ENCODE assay signal across 21 cellular contexts in genomic region chr2:68206779-68207178, GRCh38. TPM values are rescaled to one million over a fixed set of nuclear protein-coding genes. Genes with fewer than 3 reads are reported as not detected.
DNase-seq lines count a peak whose midpoint lies in the region; ATAC-seq, FAIRE-seq and TF ChIP-seq lines count a peak whose summit lies in the region.
"Had no signal": no experiment of that assay in that cellular context is flagged by ENCODE, and none has a peak within 500 bp of the region (broad histone marks: within the 10 kb centered on the region; RNA-seq: fewer than 3 reads in every experiment).

No MANE protein-coding gene starts in this region.

- H3K4me1 ChIP-seq in OCI-LY7 (ENCODE audit: insufficient read depth, low read length, poor library complexity, severe bottlenecking) = peaks cover 67% of the 10 kb centered on the region
- H3K4me1 ChIP-seq in K562 (replicated peaks in 1 of 2; ENCODE audit: control insufficient read depth in 2 of 2, insufficient read depth in 2 of 2, low read length in 2 of 2) = peaks cover 8 to 14% of the 10 kb centered on the region in 2 experiments; a peak in 2 of 5 replicates
- no peaks in the 10 kb centered on the region for H3K4me1 ChIP-seq in mesendoderm (ENCODE audit: control insufficient read depth, low read depth, low read length)
- H3K4me1 ChIP-seq: A549 had no signal

- no peak overlapping the region for H2AFZ ChIP-seq in OCI-LY7 (ENCODE audit: low read length)
- no peak overlapping the region for H2AFZ ChIP-seq in K562 (ENCODE audit: low read depth, low read length)

- H3K36me3 ChIP-seq in OCI-LY7 (ENCODE audit: insufficient read depth, low read length) (peaks cover 43% of the 10 kb centered on the region), K562 (ENCODE audit: control insufficient read depth, insufficient read depth, low read length) (peaks cover 30% of the 10 kb centered on the region; the same call in 2 of the 3 replicates), mesendoderm (ENCODE audit: control insufficient read depth, insufficient read depth, low read length) (no peaks in the 10 kb centered on the region)
- H3K36me3 ChIP-seq: brain microvascular endothelial cell, left ventricle myocardium inferior, right lobe of liver had no signal

- H3K27ac Mint-ChIP-seq in activated CD4-positive, alpha-beta T cell treated with anti-CD3 and anti-CD28 coated beads, Interleukin-2, amount 10 ng/mL, durations not matched to agents 24 days and 14 days = peak overlapping the region; percentile 72
- H3K27ac Mint-ChIP-seq in stimulated activated effector memory CD8-positive, alpha-beta T cell treated with anti-CD3 and anti-CD28 coated beads, Interleukin-12 subunit alpha, Interleukin-12 subunit beta, amount 100 ng/mL, for 72 hours = peak overlapping the region; percentile 57

- H3K9me3 Mint-ChIP-seq in activated CD4-positive, alpha-beta T cell treated with anti-CD3 and anti-CD28 coated beads, Interleukin-2, amount 10 ng/mL, durations not matched to agents 24 days and 14 days = no peaks in the 10 kb centered on the region
- H3K9me3 Mint-ChIP-seq in stimulated activated effector memory CD8-positive, alpha-beta T cell treated with anti-CD3 and anti-CD28 coated beads, Interleukin-12 subunit alpha, Interleukin-12 subunit beta, amount 100 ng/mL, for 72 hours = no peaks in the 10 kb centered on the region

- no peak overlapping the region for H4K8ac ChIP-seq in mesendoderm (ENCODE audit: low read depth, low read length)

- no peak overlapping the region for H2AK5ac ChIP-seq in mesendoderm (ENCODE audit: low read length)

- DNase-seq in activated CD4-positive, alpha-beta T cell treated with anti-CD3 and anti-CD28 coated beads, Interleukin-2, amount 10 ng/mL, durations not matched to agents 24 days and 14 days = no peak
- no peak for DNase-seq in activated CD4-positive, alpha-beta T cell treated with anti-CD3 and anti-CD28 coated beads, Interleukin-2, amount 50 U/mL, for 1 hour
- DNase-seq in OCI-LY7 (ENCODE audit: low spot score) = no peak
- no peak for DNase-seq in K562 (ENCODE audit: extremely low read depth in 1 of 4, low spot score in 3 of 4)
- no peak for DNase-seq in stimulated activated effector memory CD8-positive, alpha-beta T cell treated with anti-CD3 and anti-CD28 coated beads, Interleukin-12 subunit alpha, Interleukin-12 subunit beta, amount 100 ng/mL, for 72 hours (ENCODE audit: low spot score in 2 of 2)
- DNase-seq in SHP77 (lab: John Stamatoyannopoulos, UW) = no peak
- DNase-seq in mesendoderm = no peak
- DNase-seq: activated CD4-positive, alpha-beta T cell treated with anti-CD3 and anti-CD28 coated beads for 48 hours; activated gamma-delta T cell; brain microvascular endothelial cell; Caco-2; GDM1; left ventricle myocardium inferior; NCI-H1048; right lobe of liver; stimulated activated CD4-positive, alpha-beta T cell treated with anti-CD3 and anti-CD28 coated beads, Interleukin-2, amount 100 ng/mL, for 48 hours had no signal

- H3K18ac ChIP-seq in mesendoderm (ENCODE audit: low read length) = no peak overlapping the region

- peak overlapping the region; percentile 47 for H3K4me3 Mint-ChIP-seq in activated CD4-positive, alpha-beta T cell treated with anti-CD3 and anti-CD28 coated beads, Interleukin-2, amount 10 ng/mL, durations not matched to agents 24 days and 14 days
- no peak overlapping the region for H3K4me3 Mint-ChIP-seq in stimulated activated effector memory CD8-positive, alpha-beta T cell treated with anti-CD3 and anti-CD28 coated beads, Interleukin-12 subunit alpha, Interleukin-12 subunit beta, amount 100 ng/mL, for 72 hours
- H3K4me3 Mint-ChIP-seq: neural crest cell had no signal

- no peak for TF ChIP-seq RAD21 in K562 (CRISPR knock-in tag; conservative IDR thresholded peaks at IDR 0.05 in 1 of 2, IDR thresholded peaks at IDR 0.05 in 1 of 2)

- H4K5ac ChIP-seq in mesendoderm (ENCODE audit: low read length) = no peak overlapping the region

- no peak for FAIRE-seq in K562 (lab: Jason Lieb, UNC)
- FAIRE-seq: A549, urothelium cell line had no signal

- H2BK15ac ChIP-seq in mesendoderm (replicated peaks; ENCODE audit: low read depth) = no peak overlapping the region

- no peaks in the 10 kb centered on the region; the same call in 1 of the 2 replicates for H4K20me1 ChIP-seq in OCI-LY7 (ENCODE audit: insufficient read depth, low read length)
- H4K20me1 ChIP-seq in K562 (replicated peaks; ENCODE audit: control insufficient read depth, insufficient read depth, low read length) = 0 out of 2 replicates have a peak, but pooled peaks cover 2% of the 10 kb centered on the region

- H3K79me1 ChIP-seq in mesendoderm (ENCODE audit: low read length) = peaks cover 10% of the 10 kb centered on the region

- H3K79me2 ChIP-seq in OCI-LY7 (ENCODE audit: insufficient read depth, low read depth, low read length) (peaks cover 98% of the 10 kb centered on the region), K562 (ENCODE audit: control insufficient read depth, insufficient read depth, low read length) (peaks cover 85% of the 10 kb centered on the region), mesendoderm (ENCODE audit: control insufficient read depth, insufficient read depth, low read length) (peaks cover 31% of the 10 kb centered on the region)

- H3K4me3 ChIP-seq in OCI-LY7 (ENCODE audit: low read depth, low read length, poor library complexity, severe bottlenecking) (no peak overlapping the region), K562 (no peak overlapping the region), mesendoderm (ENCODE audit: low read length) (no peak overlapping the region)
- H3K4me3 ChIP-seq: A549, left ventricle myocardium inferior, right lobe of liver, SK-N-MC had no signal

- POLR2A ChIA-PET in OCI-LY7 (lab: Charles Lee) (interaction anchor here (0.7 to 2.2 kb wide), 11 partner anchors 9 to 529 kb away, joined by 3 to 11 read pairs (median 4); no protein-coding TSS in a partner anchor), K562 (lab: Yijun Ruan, JAX) (interaction anchor here (0.6 to 1.3 kb wide), 3 partner anchors 12 to 38 kb away, joined by 3 read pairs; no protein-coding TSS in a partner anchor)

- intact Hi-C loops in activated CD4-positive, alpha-beta T cell treated with anti-CD3 and anti-CD28 coated beads, Interleukin-2, amount 10 ng/mL, durations not matched to agents 24 days and 14 days (cut with micrococcal nuclease) = loop anchor here (2.0 kb wide), 1 partner anchor 14 kb away; no protein-coding TSS in a partner anchor
- intact Hi-C loops in OCI-LY7 (cut with micrococcal nuclease; ENCODE audit: unreplicated experiment) = no loop called here
- intact Hi-C loops in K562 (cut with micrococcal nuclease) = no loop called here

- no peak overlapping the region for H3K56ac ChIP-seq in mesendoderm (ENCODE audit: low read length)

- H3K9me3 ChIP-seq in OCI-LY7 (ENCODE audit: low read length) = no peaks in the 10 kb centered on the region
- no peaks in the 10 kb centered on the region for H3K9me3 ChIP-seq in K562 (replicated peaks; ENCODE audit: control insufficient read depth, insufficient read depth, low read depth, low read length)
- H3K9me3 ChIP-seq: A549, Caco-2, left ventricle myocardium inferior, right lobe of liver had no signal

- peak overlapping the region; percentile 52 for H3K27ac ChIP-seq in OCI-LY7 (ENCODE audit: low read depth, low read length, poor library complexity, severe bottlenecking)
- no peak overlapping the region for H3K27ac ChIP-seq in K562 (ENCODE audit: extremely low read depth, low read depth, low read length)
- H3K27ac ChIP-seq in mesendoderm (ENCODE audit: low read depth, low read length) = no peak overlapping the region
- H3K27ac ChIP-seq: A549, brain microvascular endothelial cell, left ventricle myocardium inferior, right lobe of liver, SK-N-MC had no signal

- H3K9me2 ChIP-seq in OCI-LY7 (ENCODE audit: insufficient read depth, low read length) = no peaks in the 10 kb centered on the region

- no peak for TF ChIP-seq EP300 in K562 (IDR thresholded peaks at IDR 0.05; ENCODE audit: low read length)

- no peaks in the 10 kb centered on the region for H3K27me3 Mint-ChIP-seq in activated CD4-positive, alpha-beta T cell treated with anti-CD3 and anti-CD28 coated beads, Interleukin-2, amount 10 ng/mL, durations not matched to agents 24 days and 14 days

- ATAC-seq in K562 (peak; percentile 44), GM21447 (IDR thresholded peaks at IDR 0.05; ENCODE audit: unreplicated experiment) (no peak)
- ATAC-seq in stimulated activated effector memory CD8-positive, alpha-beta T cell treated with anti-CD3 and anti-CD28 coated beads, Interleukin-12 subunit alpha, Interleukin-12 subunit beta, amount 100 ng/mL, for 72 hours = no peak
- ATAC-seq: A549 had no signal

- peaks cover 20% of the 10 kb centered on the region for H3K36me3 Mint-ChIP-seq in activated CD4-positive, alpha-beta T cell treated with anti-CD3 and anti-CD28 coated beads, Interleukin-2, amount 10 ng/mL, durations not matched to agents 24 days and 14 days (ENCODE audit: low read depth)
- H3K36me3 Mint-ChIP-seq in stimulated activated effector memory CD8-positive, alpha-beta T cell treated with anti-CD3 and anti-CD28 coated beads, Interleukin-12 subunit alpha, Interleukin-12 subunit beta, amount 100 ng/mL, for 72 hours = peaks cover 71% of the 10 kb centered on the region

- H3K9ac ChIP-seq in K562 (ENCODE audit: insufficient read depth in 1 of 2, low read depth in 2 of 2, low read length in 2 of 2) (no peak overlapping the region), mesendoderm (ENCODE audit: low read length) (no peak overlapping the region)

- BruUV-seq in OCI-LY7 (replicated peaks; lab: Mats Ljungman, UMichigan) (no TSS peak), K562 (replicated peaks; lab: Mats Ljungman, UMichigan) (no TSS peak)

- no peak overlapping the region for H3K23ac ChIP-seq in mesendoderm (ENCODE audit: low read length)

- H2BK120ac ChIP-seq in mesendoderm (ENCODE audit: low read depth, low read length) = no peak overlapping the region

- no peak for TF ChIP-seq POLR2A in K562 (conservative IDR thresholded peaks at IDR 0.05)

- CTCF ChIA-PET in OCI-LY7 (lab: Charles Lee; ENCODE audit: unreplicated experiment) = no interaction called here
- CTCF ChIA-PET in K562 (lab: Yijun Ruan, JAX; ENCODE audit: low intra/inter-chr PET ratio) = no interaction called here

- in situ Hi-C loops in K562 (cut with MboI) = no loop called here

- no peak overlapping the region for H3K4ac ChIP-seq in mesendoderm (ENCODE audit: low read depth, low read length)

- TF ChIP-seq CTCF in OCI-LY7 (conservative IDR thresholded peaks at IDR 0.05; ENCODE audit: low read length) (no peak), K562 (IDR thresholded peaks at IDR 0.05 in 2 of 3, conservative IDR thresholded peaks at IDR 0.05 in 1 of 3; ENCODE audit: insufficient read depth in 2 of 3, low read depth in 1 of 3, low read length in 3 of 3) (no peak)

- H3K27me3 ChIP-seq in K562 (ENCODE audit: control insufficient read depth in 2 of 2, insufficient read depth in 2 of 2, low read length in 2 of 2) (no peaks in the 10 kb centered on the region), mesendoderm (ENCODE audit: insufficient read depth, low read length, poor library complexity) (no peaks in the 10 kb centered on the region)
- H3K27me3 ChIP-seq: brain microvascular endothelial cell, right lobe of liver had no signal

- H3K4me2 ChIP-seq in OCI-LY7 (ENCODE audit: low read length) (peak overlapping the region; percentile 40), K562 (ENCODE audit: insufficient read depth, low read length) (no peak overlapping the region), mesendoderm (ENCODE audit: low read length) (no peak overlapping the region)
- H3K4me2 ChIP-seq: A549 had no signal

- no peak overlapping the region for H2BK5ac ChIP-seq in mesendoderm (ENCODE audit: low read length)

- peaks cover 43% of the 10 kb centered on the region for H3K4me1 Mint-ChIP-seq in activated CD4-positive, alpha-beta T cell treated with anti-CD3 and anti-CD28 coated beads, Interleukin-2, amount 10 ng/mL, durations not matched to agents 24 days and 14 days
- peaks cover 69% of the 10 kb centered on the region for H3K4me1 Mint-ChIP-seq in stimulated activated effector memory CD8-positive, alpha-beta T cell treated with anti-CD3 and anti-CD28 coated beads, Interleukin-12 subunit alpha, Interleukin-12 subunit beta, amount 100 ng/mL, for 72 hours

- no peaks in the 10 kb centered on the region for H3K9me1 ChIP-seq in K562 (ENCODE audit: control insufficient read depth, insufficient read depth, low read length)

RNA-seq across cellular contexts. Expression of gene PPP3R1, which starts 45.6 kb away (rescaled TPM):
- 83.5 and 83.8 TPM in 2 replicates for total RNA-seq in activated CD4-positive, alpha-beta T cell treated with anti-CD3 and anti-CD28 coated beads, Interleukin-2, amount 10 ng/mL, durations not matched to agents 24 days and 14 days
- total RNA-seq in OCI-LY7 (2014; rRNA removed; shearing (Covaris generic)) = 14.1 and 15.1 TPM in 2 replicates
- total RNA-seq in OCI-LY7 (2022) = 90.3 and 97.4 TPM in 2 replicates
- 5.5 and 20.3 TPM in 2 replicates for total RNA-seq in K562 (2011; cell fraction: chromatin; rRNA removed; ENCODE audit: low replicate concordance)
- total RNA-seq in K562 (2011; cell fraction: nucleolus; rRNA removed) = 4.0 and 5.4 TPM in 2 replicates
- total RNA-seq in K562 (2011; cell fraction: nucleoplasm; rRNA removed) = 16.5 and 35.3 TPM in 2 replicates
- total RNA-seq in K562 (2014; rRNA removed) = 10.5 and 12.5 TPM in 2 replicates
- total RNA-seq in K562 (2014; rRNA removed; fragmentation: Illumina TruSeq; extraction: Trizol) = 38.1 and 44.4 TPM in 2 replicates
- 29.3 and 30.0 TPM in 2 replicates for total RNA-seq in K562 (2015; rRNA removed; fragmentation: Illumina TruSeq; extraction: Trizol)
- 69.5 and 70.0 TPM in 2 replicates for total RNA-seq in K562 (2021)
- polyA plus RNA-seq in K562 (2011; rRNA removed) = 6.9 and 22.2 TPM in 2 replicates
- polyA plus RNA-seq in K562 (2011; cell fraction: cytosol; rRNA removed) = 4.3 and 6.2 TPM in 2 replicates
- polyA plus RNA-seq in K562 (2011; cell fraction: nucleus; rRNA removed) = 4.3 and 5.0 TPM in 2 replicates
- 39.5 and 45.7 TPM in 2 replicates for polyA plus RNA-seq in K562 (2012)
- polyA plus RNA-seq in K562 (2014; fragmentation: Illumina TruSeq; extraction: Trizol) = 44.2 and 48.8 TPM in 2 replicates
- 10 to 100 TPM in 1 of 2 experiments, 1 to 10 TPM in 1; 3.7 to 12.3 TPM for polyA plus RNA-seq in K562 (2014; fragmentation: Nextera tagmentation; extraction: Ambion mirVana)
- polyA plus RNA-seq in K562 (2014; rRNA removed) = 23.2 and 24.8 TPM in 2 replicates
- polyA minus RNA-seq in K562 (2011; rRNA and poly(A)+ RNA removed) = 18.4 and 33.2 TPM in 2 replicates
- polyA minus RNA-seq in K562 (2011; cell fraction: cytosol; rRNA and poly(A)+ RNA removed) = 16.5 and 25.1 TPM in 2 replicates
- 5.4 and 6.0 TPM in 2 replicates for polyA minus RNA-seq in K562 (2011; cell fraction: nucleus; rRNA and poly(A)+ RNA removed)
- 42.4 TPM for polyA plus RNA-seq in mesendoderm (2013, experiment 1 of 2)
- polyA plus RNA-seq in mesendoderm (2013, experiment 2 of 2) = 42.0 TPM

RNA-seq across cellular contexts. Expression of gene PNO1, which starts 49.1 kb away (rescaled TPM):
- total RNA-seq in activated CD4-positive, alpha-beta T cell treated with anti-CD3 and anti-CD28 coated beads, Interleukin-2, amount 10 ng/mL, durations not matched to agents 24 days and 14 days = 35.4 and 38.4 TPM in 2 replicates
- total RNA-seq in OCI-LY7 (2014; rRNA removed; shearing (Covaris generic)) = 18.6 and 26.3 TPM in 2 replicates
- total RNA-seq in OCI-LY7 (2022) (16.3 and 22.5 TPM in 2 replicates), K562 (2014; rRNA removed) (81.7 and 90.2 TPM in 2 replicates), K562 (2014; rRNA removed; fragmentation: Illumina TruSeq; extraction: Trizol) (41.1 and 43.8 TPM in 2 replicates), K562 (2015; rRNA removed; fragmentation: Illumina TruSeq; extraction: Trizol) (42.8 and 43.8 TPM in 2 replicates), K562 (2021) (32.5 and 33.3 TPM in 2 replicates)
- total RNA-seq in K562 (2011; cell fraction: chromatin; rRNA removed; ENCODE audit: low replicate concordance) = 7.1 and 12.9 TPM in 2 replicates
- total RNA-seq in K562 (2011; cell fraction: nucleolus; rRNA removed) = 4.8 and 7.6 TPM in 2 replicates
- total RNA-seq in K562 (2011; cell fraction: nucleoplasm; rRNA removed) = 7.8 and 12.1 TPM in 2 replicates
- polyA plus RNA-seq in K562 (2011; rRNA removed) (14.4 and 33.7 TPM in 2 replicates), K562 (2014; fragmentation: Illumina TruSeq; extraction: Trizol) (48.5 and 53.1 TPM in 2 replicates), K562 (2014; fragmentation: Nextera tagmentation; extraction: Ambion mirVana) (10 to 100 TPM; 11.8 to 18.6 TPM), K562 (2014; rRNA removed) (53.9 and 62.5 TPM in 2 replicates)
- polyA plus RNA-seq in K562 (2011; cell fraction: cytosol; rRNA removed) = 10.8 and 16.5 TPM in 2 replicates
- polyA plus RNA-seq in K562 (2011; cell fraction: nucleus; rRNA removed) = 4.6 and 6.9 TPM in 2 replicates
- polyA plus RNA-seq in K562 (2012) = 19.4 and 32.3 TPM in 2 replicates
- 7.1 and 14.0 TPM in 2 replicates for polyA minus RNA-seq in K562 (2011; rRNA and poly(A)+ RNA removed)
- polyA minus RNA-seq in K562 (2011; cell fraction: cytosol; rRNA and poly(A)+ RNA removed) = 3.2 and 9.5 TPM in 2 replicates
- polyA minus RNA-seq in K562 (2011; cell fraction: nucleus; rRNA and poly(A)+ RNA removed) = 2.4 and 2.8 TPM in 2 replicates
- 45.3 TPM for polyA plus RNA-seq in mesendoderm (2013, experiment 1 of 2)
- 46.6 TPM for polyA plus RNA-seq in mesendoderm (2013, experiment 2 of 2)
